Comparison of ENCODE assay signal across 18 cellular contexts in the genomic region with DNA sequence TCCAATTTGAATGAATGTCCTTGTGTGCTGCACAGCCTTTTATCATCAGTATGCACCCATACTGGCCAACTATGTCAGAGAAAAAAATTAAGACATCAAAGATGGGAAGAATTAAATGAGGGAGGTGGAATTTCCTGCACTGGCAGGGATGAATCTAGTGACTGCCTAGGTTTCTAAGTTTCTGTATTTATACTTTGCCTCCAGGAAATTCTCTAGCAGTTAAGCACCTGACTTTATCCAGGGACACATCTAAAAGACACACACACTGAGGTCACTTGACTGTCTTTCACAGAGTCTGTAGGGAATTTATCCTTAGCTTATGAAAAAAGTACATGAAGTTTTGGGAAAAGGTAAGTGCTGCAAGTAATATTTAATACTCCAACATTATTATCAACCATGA.
"Had no signal": no experiment of that assay in that cellular context is flagged by ENCODE, and none has a peak within 500 bp of the region (broad histone marks: within the 10 kb centered on the region; RNA-seq: fewer than 3 reads in every experiment).

No MANE protein-coding gene starts in this region.

- H3K27me3 ChIP-seq: colonic mucosa, ovary, right atrium auricular region, sigmoid colon, stomach, uterus had no signal

- H3K4me3 ChIP-seq: colonic mucosa, ovary, right atrium auricular region, sigmoid colon, skin epidermis, stomach, thoracic aorta, uterus had no signal

- ATAC-seq: left lobe of liver, natural killer cell had no signal

- DNase-seq: colonic mucosa; effector CD4-positive, alpha-beta T cell; endodermal cell; islet precursor cell; natural killer cell; ovary; sigmoid colon; stimulated activated naive CD4-positive, alpha-beta T cell; stomach; substantia nigra; trophoblast cell; uterus had no signal

- FAIRE-seq: endothelial cell of umbilical vein, frontal cortex had no signal

- H3K27ac ChIP-seq: colonic mucosa, ovary, right atrium auricular region, sigmoid colon, skin epidermis, stomach, thoracic aorta, uterus had no signal

- H3K36me3 ChIP-seq: colonic mucosa, ovary, right atrium auricular region, sigmoid colon, stomach, thoracic aorta, uterus had no signal

- H3K4me1 ChIP-seq: colonic mucosa, right atrium auricular region, sigmoid colon, stomach, uterus had no signal

- H3K9me3 ChIP-seq: colonic mucosa, ovary, right atrium auricular region, sigmoid colon, stomach, thoracic aorta, uterus had no signal
